8 cellular contexts compared by ENCODE assay signal in genomic region chr1:43705982-43706597, GRCh38. TPM values are rescaled to one million over a fixed set of nuclear protein-coding genes. Genes with fewer than 3 reads are reported as not detected.
DNase-seq lines count a peak whose midpoint lies in the region; ATAC-seq, FAIRE-seq and TF ChIP-seq lines count a peak whose summit lies in the region.

No MANE protein-coding gene starts in this region.

- H3K27me3 ChIP-seq in GM23338 (ENCODE audit: insufficient read depth) = no peaks in the 10 kb centered on the region

- H3K9me2 ChIP-seq in GM23338 (ENCODE audit: insufficient read depth) = no peaks in the 10 kb centered on the region

- H3K36me3 Mint-ChIP-seq in CD14-positive monocyte = peaks cover 32 to 45% of the 10 kb centered on the region in 2 donors
- peaks cover 44% of the 10 kb centered on the region for H3K36me3 Mint-ChIP-seq in GM23338 (ENCODE audit: low read depth)

- H3K4me3 ChIP-seq in GM23338 = peak overlapping the region; percentile 92

- H3K9me3 Mint-ChIP-seq in CD14-positive monocyte = no peaks in the 10 kb centered on the region
- no peaks in the 10 kb centered on the region for H3K9me3 Mint-ChIP-seq in GM23338

- peaks cover 11% of the 10 kb centered on the region; the same call in 1 of the 2 replicates for H3K4me1 ChIP-seq in GM23338 (ENCODE audit: insufficient read depth)

- H3F3A ChIP-seq in GM23338 (replicated peaks; ENCODE audit: low read depth) = peaks cover 47% of the 10 kb centered on the region

- H3K27ac Mint-ChIP-seq in CD14-positive monocyte (peak overlapping the region in 3 of 7 donors; percentile 4 to 64 (median 15)), GM23338 (peak overlapping the region; percentile 92; the same call in 1 of the 2 replicates)

- no peak for FAIRE-seq in frontal cortex (lab: Jason Lieb, UNC)

- ATAC-seq in GM23338 = peak; percentile 1
- ATAC-seq in left colon = peak; percentile 6
- no peak for ATAC-seq in HG02610 (IDR thresholded peaks at IDR 0.05; ENCODE audit: unreplicated experiment)
- ATAC-seq in GM19328 (IDR thresholded peaks at IDR 0.05; ENCODE audit: unreplicated experiment) = no peak

- peaks cover 40% of the 10 kb centered on the region for H3K36me3 ChIP-seq in GM23338 (ENCODE audit: insufficient read depth)

- H4K20me1 ChIP-seq in GM23338 (replicated peaks; ENCODE audit: insufficient read depth) = peaks cover 35% of the 10 kb centered on the region

- DNase-seq in CD14-positive monocyte (ENCODE audit: low spot score) (no peak), GM23338 (ENCODE audit: low spot score) (peak; percentile 50), left colon (no peak), frontal cortex (ENCODE audit: low spot score in 2 of 2) (no peak), AG08395 (ENCODE audit: low spot score) (no peak)

- H3K79me2 ChIP-seq in GM23338 (replicated peaks; ENCODE audit: insufficient read depth) = peaks cover 9% of the 10 kb centered on the region

- no peaks in the 10 kb centered on the region for H3K27me3 Mint-ChIP-seq in CD14-positive monocyte (ENCODE audit: low read depth in 3 of 3)
- H3K27me3 Mint-ChIP-seq in GM23338 (ENCODE audit: insufficient read depth, low read depth, poor library complexity) = peaks cover 21% of the 10 kb centered on the region

- TF ChIP-seq CTCF in CD14-positive monocyte (IDR thresholded peaks at IDR 0.05) (no peak), GM23338 (conservative IDR thresholded peaks at IDR 0.05; ENCODE audit: low read depth in 2 of 2) (no peak), VCaP (conservative IDR thresholded peaks at IDR 0.05) (no peak)

- H3K4me3 Mint-ChIP-seq in CD14-positive monocyte = peak overlapping the region; percentile 83 to 89
- peak overlapping the region; percentile 85 for H3K4me3 Mint-ChIP-seq in GM23338

- H3K27ac ChIP-seq in GM23338 (ENCODE audit: low read depth) = peak overlapping the region; percentile 79
- peak overlapping the region; percentile 85; the same call in 1 of the 2 replicates for H3K27ac ChIP-seq in VCaP

- H3K4me1 Mint-ChIP-seq in CD14-positive monocyte = peaks cover 39% of the 10 kb centered on the region
- peaks cover 32% of the 10 kb centered on the region for H3K4me1 Mint-ChIP-seq in GM23338

- H2AFZ ChIP-seq in GM23338 = no peak overlapping the region

- intact Hi-C loops in CD14-positive monocyte (cut with micrococcal nuclease) (loop anchor here (5.0 kb wide), 2 partner anchors 54 to 241 kb away; partner anchors contain the start of genes IPO13 (in 1 of the 2) and KDM4A (in 1 of the 2)), left colon (cut with DNase I, micrococcal nuclease) (no loop called here)

- H3K4me2 ChIP-seq in GM23338 = peak overlapping the region; percentile 94

TF ChIP-seq in GM23338, 12 proteins besides CTCF, POLR2A, EP300 and RAD21 (continues in another document):
- TF ChIP-seq REST (IDR thresholded peaks at IDR 0.05; ENCODE audit: unreplicated experiment) (no peak), JUNB (IDR thresholded peaks at IDR 0.05; ENCODE audit: unreplicated experiment) (no peak), EZH2 (IDR thresholded peaks at IDR 0.05; ENCODE audit: low read depth, unreplicated experiment) (no peak), EZH2phosphoT487 (IDR thresholded peaks at IDR 0.05; ENCODE audit: unreplicated experiment) (no peak), STAT1 (IDR thresholded peaks at IDR 0.05; ENCODE audit: unreplicated experiment) (no peak), CREB1 (CRISPR knock-in tag; IDR thresholded peaks at IDR 0.05; ENCODE audit: low read depth) (no peak), ZNF462 (CRISPR knock-in tag; IDR thresholded peaks at IDR 0.05) (no peak), ZNF331 (CRISPR knock-in tag; IDR thresholded peaks at IDR 0.05; ENCODE audit: low read depth) (no peak), POLR2AphosphoS5 (IDR thresholded peaks at IDR 0.05; ENCODE audit: low read depth) (no peak)

RNA-seq across cellular contexts. Expression of gene ST3GAL3, which starts 1.2 kb away (rescaled TPM):
- polyA plus RNA-seq in CD14-positive monocyte (1 to 10 TPM; 1.6 to 2.1 TPM), GM23338 (2016; fragmentation: Nextera tagmentation; extraction: Ambion mirVana) (3.4 and 4.5 TPM in 2 replicates)
- 7.0 and 21.3 TPM in 2 replicates for total RNA-seq in GM23338 (2014; rRNA removed; shearing (Covaris generic))
- total RNA-seq in left colon (10 to 100 TPM in 1 of 2 donors, 1 to 10 TPM in 1; 7.1 to 10.7 TPM), frontal cortex (34.2 TPM)

RNA-seq across cellular contexts. Expression of gene KDM4A, which starts 56.1 kb away (rescaled TPM):
- polyA plus RNA-seq in CD14-positive monocyte (1 to 10 TPM; 4.4 to 8.2 TPM), GM23338 (2016; fragmentation: Nextera tagmentation; extraction: Ambion mirVana) (47.7 and 52.2 TPM in 2 replicates)
- 97.7 and 106 TPM in 2 replicates for total RNA-seq in GM23338 (2014; rRNA removed; shearing (Covaris generic))
- total RNA-seq in left colon (10 to 100 TPM; 55.2 to 57.9 TPM), frontal cortex (53.4 TPM)

Comparison
In these comparisons a context has a peak if more than half of its experiments do, and no peak if none do; other contexts are left out.
1. ATAC-seq: peak in GM23338 (single experiment) and left colon (single experiment); none in HG02610 (single experiment) and GM19328 (single experiment).
2. intact Hi-C loops: an anchor here in CD14-positive monocyte (5.0 kb wide); none called in left colon.